ENCODE assay signal across 18 cellular contexts in genomic region chr12:41339784-41340183, GRCh38.
"Had no signal": no experiment of that assay in that cellular context is flagged by ENCODE, and none has a peak within 500 bp of the region (broad histone marks: within the 10 kb centered on the region; RNA-seq: fewer than 3 reads in every experiment).

No MANE protein-coding gene starts in this region.

- H3K27ac ChIP-seq: brain microvascular endothelial cell, coronary artery, esophagus muscularis mucosa, thoracic aorta, uterus, VCaP had no signal

- FAIRE-seq: keratinocyte had no signal

- H3K4me1 ChIP-seq: uterus had no signal

- H3K36me3 ChIP-seq: brain microvascular endothelial cell, esophagus muscularis mucosa, thoracic aorta, uterus had no signal

- H3K27me3 ChIP-seq: brain microvascular endothelial cell, esophagus muscularis mucosa, uterus had no signal

- DNase-seq: activated CD4-positive, alpha-beta T cell treated with anti-CD3 and anti-CD28 coated beads for 1 hour; activated CD4-positive, alpha-beta T cell treated with anti-CD3 and anti-CD28 coated beads, Interleukin-2, amount 50 U/mL, for 48 hours; activated naive CD4-positive, alpha-beta T cell treated with Interleukin-2 at 50 U/mL for 16 hours; anterior cingulate cortex; brain microvascular endothelial cell; hippocampal formation; mucosa of descending colon; natural killer cell; stimulated activated CD4-positive, alpha-beta T cell treated with anti-CD3 and anti-CD28 coated beads, Interleukin-12 subunit alpha, Interleukin-12 subunit beta, amount 100 ng/mL, for 4 hours; stimulated activated CD4-positive, alpha-beta T cell treated with anti-CD3 and anti-CD28 coated beads, Interleukin-2, amount 100 ng/mL, for 24 hours; uterus had no signal

- ATAC-seq: activated T-helper 17 cell treated with anti-CD3 and anti-CD28 coated beads, Interleukin-2, amount 50 U/mL, for 72 hours; left lobe of liver; mucosa of descending colon; natural killer cell had no signal

- H3K9me3 ChIP-seq: esophagus muscularis mucosa, mucosa of descending colon, thoracic aorta, uterus had no signal

- H3K4me3 ChIP-seq: coronary artery, esophagus muscularis mucosa, mucosa of descending colon, thoracic aorta, uterus had no signal
